In genomic region chr19:18502633-18503294, GRCh38 we compare ENCODE assay signal across 10 cellular contexts. TPM values are rescaled to one million over a fixed set of nuclear protein-coding genes. Genes with fewer than 3 reads are reported as not detected.
DNase-seq lines count a peak whose midpoint lies in the region; ATAC-seq and TF ChIP-seq lines count a peak whose summit lies in the region.
"Had no signal": no experiment of that assay in that cellular context is flagged by ENCODE, and none has a peak within 500 bp of the region (broad histone marks: within the 10 kb centered on the region; RNA-seq: fewer than 3 reads in every experiment).

No MANE protein-coding gene starts in this region.

- H3K27ac Mint-ChIP-seq in MCF 10A (ENCODE audit: low read depth, unreplicated experiment): peak overlapping the region; percentile 82
- H3K27ac Mint-ChIP-seq in activated naive CD8-positive, alpha-beta T cell treated with anti-CD3 and anti-CD28 coated beads for 36 hours: peak overlapping the region; percentile 8

- H3K4me1 ChIP-seq in mammary epithelial cell (ENCODE audit: insufficient read depth, low read length): peaks cover 35% of the 10 kb centered on the region
- peaks cover 5 to 93% (median 67%) of the 10 kb centered on the region in 4 donors for H3K4me1 ChIP-seq in right lobe of liver
- H3K4me1 ChIP-seq in transverse colon: peaks cover 68 to 95% (median 87%) of the 10 kb centered on the region in 4 donors

- DNase-seq in MCF 10A (ENCODE audit: unreplicated experiment): no peak
- no peak for DNase-seq in mammary epithelial cell
- no peak for DNase-seq in activated naive CD8-positive, alpha-beta T cell treated with anti-CD3 and anti-CD28 coated beads for 36 hours
- DNase-seq in right lobe of liver: peak in 1 of 3 donors; percentile 50
- peak; percentile 40 for DNase-seq in transverse colon
- DNase-seq in central memory CD4-positive, alpha-beta T cell: no peak
- DNase-seq: IMR-90, PC-9 had no signal

- no peak overlapping the region for H3K4me3 Mint-ChIP-seq in MCF 10A (ENCODE audit: unreplicated experiment)
- no peak overlapping the region for H3K4me3 Mint-ChIP-seq in activated naive CD8-positive, alpha-beta T cell treated with anti-CD3 and anti-CD28 coated beads for 36 hours

- H3K4me3 ChIP-seq in mammary epithelial cell (replicated peaks in 1 of 3; ENCODE audit: insufficient read depth in 1 of 3, low read depth in 2 of 3, low read length in 3 of 3): no peak overlapping the region
- H3K4me3 ChIP-seq in right lobe of liver: no peak overlapping the region
- no peak overlapping the region for H3K4me3 ChIP-seq in transverse colon
- H3K4me3 ChIP-seq: PC-9 had no signal

- in situ Hi-C loops in mammary epithelial cell (cut with MboI; ENCODE audit: low sequenced_read_pairs in 2 of 2) (no loop called here), transverse colon (cut with MboI; ENCODE audit: low pct_ligation_motif_present in 1 of 4, low pct_unique_long_range_greater_than_20kb in 1 of 4, low sequenced_read_pairs in 3 of 4) (no loop called here)

- H3K36me3 Mint-ChIP-seq in MCF 10A (ENCODE audit: insufficient read depth, unreplicated experiment): peaks cover 14% of the 10 kb centered on the region
- no peaks in the 10 kb centered on the region for H3K36me3 Mint-ChIP-seq in activated naive CD8-positive, alpha-beta T cell treated with anti-CD3 and anti-CD28 coated beads for 36 hours

- H3K27ac ChIP-seq in mammary epithelial cell (ENCODE audit: insufficient read depth, low read depth, low read length): no peak overlapping the region
- H3K27ac ChIP-seq in right lobe of liver: peak overlapping the region; percentile 63 to 92 (median 77)
- H3K27ac ChIP-seq in transverse colon: peak overlapping the region; percentile 70 to 79 (median 77)
- H3K27ac ChIP-seq: PC-9 had no signal

- no peak overlapping the region for H3K9ac ChIP-seq in mammary epithelial cell (ENCODE audit: insufficient read depth, low read length)

- TF ChIP-seq POLR2A in right lobe of liver (IDR thresholded peaks at IDR 0.05) (no peak), transverse colon (IDR thresholded peaks at IDR 0.05) (no peak)

- TF ChIP-seq CTCF in MCF 10A (IDR thresholded peaks at IDR 0.05; ENCODE audit: unreplicated experiment) (no peak), mammary epithelial cell (conservative IDR thresholded peaks at IDR 0.05 in 1 of 2, IDR thresholded peaks at IDR 0.05 in 1 of 2; ENCODE audit: extremely low read depth in 1 of 2, insufficient read depth in 1 of 2, low read depth in 1 of 2, low read length in 2 of 2) (no peak), right lobe of liver (IDR thresholded peaks at IDR 0.05) (no peak), transverse colon (IDR thresholded peaks at IDR 0.05) (no peak)

- H3K4me1 Mint-ChIP-seq in MCF 10A (ENCODE audit: insufficient read depth, unreplicated experiment): peaks cover 43% of the 10 kb centered on the region
- H3K4me1 Mint-ChIP-seq in activated naive CD8-positive, alpha-beta T cell treated with anti-CD3 and anti-CD28 coated beads for 36 hours: peaks cover 79% of the 10 kb centered on the region

- intact Hi-C loops in MCF 10A (cut with micrococcal nuclease): no loop called here
- intact Hi-C loops in mammary epithelial cell (cut with micrococcal nuclease): no loop called here
- intact Hi-C loops in right lobe of liver (cut with DNase I): no loop called here
- intact Hi-C loops in transverse colon (cut with DNase I; ENCODE audit: low total_unique reads): loop anchor here (5.0 kb wide), 1 partner anchor 335 kb away; no protein-coding TSS in a partner anchor

- H3K9me3 Mint-ChIP-seq in MCF 10A (ENCODE audit: unreplicated experiment): no peaks in the 10 kb centered on the region
- no peaks in the 10 kb centered on the region for H3K9me3 Mint-ChIP-seq in activated naive CD8-positive, alpha-beta T cell treated with anti-CD3 and anti-CD28 coated beads for 36 hours

- no peaks in the 10 kb centered on the region for H3K27me3 Mint-ChIP-seq in MCF 10A (ENCODE audit: insufficient read depth, unreplicated experiment)
- H3K27me3 Mint-ChIP-seq in activated naive CD8-positive, alpha-beta T cell treated with anti-CD3 and anti-CD28 coated beads for 36 hours: no peaks in the 10 kb centered on the region

- dilution Hi-C loops in mammary epithelial cell (cut with HindIII; ENCODE audit: low sequenced_read_pairs): no loop called here

- POLR2A ChIA-PET in MCF 10A (lab: Yijun Ruan, JAX): no interaction called here

- no peak overlapping the region for H3K4me2 ChIP-seq in mammary epithelial cell (ENCODE audit: insufficient read depth, low read depth, low read length)
- H3K4me2 ChIP-seq: PC-9 had no signal

- peaks cover 98% of the 10 kb centered on the region for H3K79me2 ChIP-seq in mammary epithelial cell (ENCODE audit: insufficient read depth, low read length)

- WGBS in mammary epithelial cell (ENCODE audit: low coverage, missing lambda C conversion rate): 52% methylated on average over 17 of the region's 18 CpGs
- 40% methylated on average over 13 of the region's 18 CpGs for WGBS in right lobe of liver (ENCODE audit: insufficient coverage, low coverage, low lambda C conversion rate, missing lambda C conversion rate)
- WGBS in transverse colon (ENCODE audit: low coverage in 1 of 2), 2 donors: 57% methylated on average over 18 of the region's 18 CpGs; no CpG with 5 or more reads in 1 of the 2 donors

- H3K9me3 ChIP-seq in mammary epithelial cell (replicated peaks; ENCODE audit: insufficient read depth, low read length) (no peaks in the 10 kb centered on the region), right lobe of liver (no peaks in the 10 kb centered on the region), transverse colon (no peaks in the 10 kb centered on the region)

- H3K36me3 ChIP-seq in mammary epithelial cell (ENCODE audit: insufficient read depth, low read length): no peaks in the 10 kb centered on the region
- H3K36me3 ChIP-seq in right lobe of liver: no peaks in the 10 kb centered on the region
- H3K36me3 ChIP-seq in transverse colon: no peaks in the 10 kb centered on the region

- no peak overlapping the region for H2AFZ ChIP-seq in mammary epithelial cell (ENCODE audit: low read depth, low read length)
- H2AFZ ChIP-seq: PC-9 had no signal

- H4K20me1 ChIP-seq in mammary epithelial cell (ENCODE audit: insufficient read depth, low read length): peaks cover 20% of the 10 kb centered on the region

- no peaks in the 10 kb centered on the region for H3K27me3 ChIP-seq in mammary epithelial cell (ENCODE audit: insufficient read depth, low read length)
- H3K27me3 ChIP-seq in right lobe of liver: no peaks in the 10 kb centered on the region
- no peaks in the 10 kb centered on the region for H3K27me3 ChIP-seq in transverse colon

- no peak for ATAC-seq in right lobe of liver
- no peak for ATAC-seq in GM19328 (IDR thresholded peaks at IDR 0.05; ENCODE audit: unreplicated experiment)
- ATAC-seq in GM21423 (IDR thresholded peaks at IDR 0.05; ENCODE audit: unreplicated experiment): no peak

- CTCF ChIA-PET in MCF 10A (lab: Yijun Ruan, JAX): interaction anchor here (0.6 to 1.4 kb wide), 4 partner anchors 17 to 33 kb away, joined by 3 to 4 read pairs (median 3); no protein-coding TSS in a partner anchor
- CTCF ChIA-PET in mammary epithelial cell (lab: Charles Lee; ENCODE audit: low non-redundant PET): no interaction called here

- TF ChIP-seq EP300 in transverse colon (IDR thresholded peaks at IDR 0.05; ENCODE audit: low read depth): no peak

- BruUV-seq in MCF 10A (replicated peaks; lab: Mats Ljungman, UMichigan) (no TSS peak), mammary epithelial cell (replicated peaks; lab: Mats Ljungman, UMichigan) (no TSS peak)

RNA-seq across cellular contexts. Expression of gene ELL, which starts 19.1 kb away (rescaled TPM):
- total RNA-seq in MCF 10A (2022): 20.8 and 22.4 TPM in 2 replicates
- 10 to 100 TPM; 17.3 to 27.7 TPM for total RNA-seq in mammary epithelial cell
- 9.5 TPM for polyA plus RNA-seq in mammary epithelial cell
- 10.9 TPM for polyA minus RNA-seq in mammary epithelial cell
- 10 to 100 TPM; 20.0 to 21.0 TPM for total RNA-seq in activated naive CD8-positive, alpha-beta T cell treated with anti-CD3 and anti-CD28 coated beads for 36 hours
- 10 to 100 TPM in 2 of 6 experiments, 1 to 10 TPM in 4; 5.3 to 11.9 (median 8.6) TPM for total RNA-seq in right lobe of liver
- 10 to 100 TPM; 16.2 to 72.2 (median 18.0) TPM for total RNA-seq in transverse colon

RNA-seq across cellular contexts. Expression of gene FKBP8, which starts 40.6 kb away (rescaled TPM):
- total RNA-seq in MCF 10A (2022) (142 and 154 TPM in 2 replicates), mammary epithelial cell (100 to 1,000 TPM; 201 to 213 TPM), right lobe of liver (100 to 1,000 TPM in 3 of 6 experiments, 10 to 100 TPM in 3; 92.7 to 179 (median 118) TPM), transverse colon (100 to 1,000 TPM; 267 to 318 (median 275) TPM)
- 165 TPM for polyA plus RNA-seq in mammary epithelial cell
- polyA minus RNA-seq in mammary epithelial cell: 75.5 TPM
- 100 to 1,000 TPM; 168 to 170 TPM for total RNA-seq in activated naive CD8-positive, alpha-beta T cell treated with anti-CD3 and anti-CD28 coated beads for 36 hours

RNA-seq across cellular contexts. Expression of gene KXD1, which starts 54.9 kb away (rescaled TPM):
- total RNA-seq in MCF 10A (2022) (120 and 126 TPM in 2 replicates), mammary epithelial cell (10 to 100 TPM; 83.9 to 98.2 TPM), right lobe of liver (10 to 100 TPM; 30.2 to 93.0 (median 36.1) TPM), transverse colon (100 to 1,000 TPM in 2 of 4 donors, 10 to 100 TPM in 2; 62.1 to 195 (median 98.0) TPM)
- 159 TPM for polyA plus RNA-seq in mammary epithelial cell
- 97.3 TPM for polyA minus RNA-seq in mammary epithelial cell
- total RNA-seq in activated naive CD8-positive, alpha-beta T cell treated with anti-CD3 and anti-CD28 coated beads for 36 hours: 100 to 1,000 TPM; 116 to 124 TPM
